10 cellular contexts compared by ENCODE assay signal in the genomic region with DNA sequence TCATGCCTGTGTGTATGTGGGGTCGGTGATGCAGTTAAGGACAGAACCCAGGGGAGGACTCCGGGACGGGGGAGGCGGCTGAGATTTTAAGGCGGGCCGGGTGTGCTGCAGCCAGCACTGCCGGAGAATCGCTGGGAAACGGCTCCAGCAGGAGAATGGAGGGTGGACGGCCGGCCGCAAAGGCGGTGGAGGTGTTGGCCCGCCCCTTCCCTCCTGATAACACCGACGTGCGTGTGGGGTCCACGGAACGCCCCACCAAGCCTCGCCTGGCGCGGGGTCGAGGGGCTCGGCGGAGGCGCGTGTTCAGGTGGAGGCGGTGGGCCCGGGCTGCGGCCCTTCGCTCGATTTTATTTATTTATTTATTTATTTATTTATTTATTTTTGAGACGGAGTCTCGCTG. TPM values are rescaled to one million over a fixed set of nuclear protein-coding genes. Genes with fewer than 3 reads are reported as not detected.
DNase-seq lines count a peak whose midpoint lies in the region; ATAC-seq, FAIRE-seq and TF ChIP-seq lines count a peak whose summit lies in the region.
"Had no signal": no experiment of that assay in that cellular context is flagged by ENCODE, and none has a peak within 500 bp of the region (broad histone marks: within the 10 kb centered on the region; RNA-seq: fewer than 3 reads in every experiment).

No MANE protein-coding gene starts in this region.

- FAIRE-seq in A549 (lab: Jason Lieb, UNC) = no peak

- peaks cover 7% of the 10 kb centered on the region for H3K9me3 Mint-ChIP-seq in nephron progenitor cell

- TF ChIP-seq POLR2A in A549 (IDR thresholded peaks at IDR 0.05; ENCODE audit: low read length) = no peak

- CTCF ChIA-PET in A549 (lab: Yijun Ruan, JAX) (interaction anchor here (0.6 to 5.5 kb wide), 31 partner anchors 8 to 1610 kb away, joined by 3 to 52 read pairs (median 4); a partner anchor contains a TSS), GM10248 (lab: Yijun Ruan, JAX) (interaction anchor here (0.7 to 8.2 kb wide), 19 partner anchors 10 to 535 kb away, joined by 3 to 105 read pairs (median 4); a partner anchor contains a TSS)

- peak overlapping the region; percentile 61 for H3K4me2 ChIP-seq in A549

- H3K4me1 ChIP-seq in A549 (no peaks in the 10 kb centered on the region), HUES6 (ENCODE audit: control insufficient read depth, insufficient read depth, low read length) (peaks cover 3% of the 10 kb centered on the region; the same call in 1 of the 2 replicates), colonic mucosa (no peaks in the 10 kb centered on the region)

- TF ChIP-seq EP300 in A549 (IDR thresholded peaks at IDR 0.05) = no peak

- H3K9me3 ChIP-seq in A549 = no peaks in the 10 kb centered on the region
- H3K9me3 ChIP-seq in HUES6 (ENCODE audit: control insufficient read depth, insufficient read depth, low read depth, low read length) = no peaks in the 10 kb centered on the region
- H3K9me3 ChIP-seq in colonic mucosa = no peaks in the 10 kb centered on the region

- POLR2A ChIA-PET in A549 (lab: Yijun Ruan, JAX) (interaction anchor here (1.2 to 1.8 kb wide), 4 partner anchors 17 to 485 kb away, joined by 4 to 12 read pairs (median 6); a partner anchor contains a TSS), GM10248 (lab: Yijun Ruan, JAX) (interaction anchor here (1.0 kb wide), 1 partner anchor 10 kb away, joined by 3 read pairs; no protein-coding TSS in a partner anchor)

- intact Hi-C loops in colonic mucosa (cut with DNase I) = loop anchor here (5.0 kb wide), 1 partner anchor 460 kb away; no protein-coding TSS in a partner anchor

- no peak overlapping the region for H3K27ac Mint-ChIP-seq in nephron progenitor cell

- H3K4me1 Mint-ChIP-seq in nephron progenitor cell = peaks cover 10% of the 10 kb centered on the region

- H3K4me3 ChIP-seq in A549 = peak overlapping the region; percentile 58
- H3K4me3 ChIP-seq in HUES6 (ENCODE audit: low read depth, low read length) = peak overlapping the region; percentile 70; the same call in 1 of the 2 replicates
- H3K4me3 ChIP-seq in colonic mucosa = peak overlapping the region; percentile 84

- no peak for DNase-seq in A549 (ENCODE audit: low read depth in 1 of 2, low spot score in 1 of 2)
- DNase-seq in colonic mucosa = no peak
- no peak for DNase-seq in nephron progenitor cell
- DNase-seq in cortex of kidney (lab: John Stamatoyannopoulos, UW) = no peak
- no peak for DNase-seq in AG08395 (ENCODE audit: low spot score)
- no peak for DNase-seq in NCI-H82 treated with DMSO at 0.1 percent for 48 hours (lab: John Stamatoyannopoulos, UW; ENCODE audit: unreplicated experiment)
- DNase-seq in GM10248 (ENCODE audit: extremely low spot score) = no peak
- DNase-seq: DMS79 treated with DMSO at 0.1 percent for 48 hours had no signal

- H3K27ac ChIP-seq in A549 (peak overlapping the region; percentile 85 to 90; a peak in 5 of 6 replicates), HUES6 (ENCODE audit: low read depth, low read length) (no peak overlapping the region), colonic mucosa (peak overlapping the region; percentile 73)

- no peak for TF ChIP-seq RAD21 in A549 (conservative IDR thresholded peaks at IDR 0.05 in 1 of 2, IDR thresholded peaks at IDR 0.05 in 1 of 2)

- no peak for ATAC-seq in A549

- peaks cover 17% of the 10 kb centered on the region for H3K27me3 Mint-ChIP-seq in nephron progenitor cell (ENCODE audit: low read depth, poor library complexity)

- 91% methylated on average over 34 of the region's 34 CpGs for WGBS in A549 (ENCODE audit: missing lambda C conversion rate)

- H3K36me3 Mint-ChIP-seq in nephron progenitor cell (ENCODE audit: low read depth) = no peaks in the 10 kb centered on the region

- H3K4me3 Mint-ChIP-seq in nephron progenitor cell = peak overlapping the region; percentile 81

- H3K9ac ChIP-seq in HUES6 (ENCODE audit: low read length) (no peak overlapping the region), colonic mucosa (ENCODE audit: low read depth in 2 of 2, low read length in 2 of 2) (peak overlapping the region in 1 of 2 donors; percentile 12)

- H3K36me3 ChIP-seq in HUES6 (ENCODE audit: control insufficient read depth, insufficient read depth, low read length) (no peaks in the 10 kb centered on the region), colonic mucosa (no peaks in the 10 kb centered on the region)

- H3K27me3 ChIP-seq in HUES6 (ENCODE audit: control insufficient read depth, insufficient read depth, low read length) = no peaks in the 10 kb centered on the region
- no peaks in the 10 kb centered on the region for H3K27me3 ChIP-seq in colonic mucosa

- TF ChIP-seq CTCF in A549 (IDR thresholded peaks at IDR 0.05) = no peak
- TF ChIP-seq CTCF in colonic mucosa (IDR thresholded peaks at IDR 0.05) = no peak
- no peak for TF ChIP-seq CTCF in nephron progenitor cell (IDR thresholded peaks at IDR 0.05)
- TF ChIP-seq CTCF in GM10248 (IDR thresholded peaks at IDR 0.05; ENCODE audit: control extremely low read depth, extremely low read depth, low read depth, missing control alignments) = no peak

TF ChIP-seq in A549, 52 proteins besides CTCF, POLR2A, EP300 and RAD21:
- TF ChIP-seq MAZ (IDR thresholded peaks at IDR 0.05; ENCODE audit: borderline replicate concordance, low read depth, low read length) = no peak
- no peak for TF ChIP-seq ESRRA (IDR thresholded peaks at IDR 0.05; ENCODE audit: borderline replicate concordance, low read length)
- no peak for TF ChIP-seq EHF (CRISPR knock-in tag; IDR thresholded peaks at IDR 0.05)
- no peak for TF ChIP-seq RARB (CRISPR knock-in tag; IDR thresholded peaks at IDR 0.05)
- no peak for TF ChIP-seq MAFK (IDR thresholded peaks at IDR 0.05; ENCODE audit: partially characterized antibody)
- TF ChIP-seq JUN (IDR thresholded peaks at IDR 0.05) = no peak
- no peak for TF ChIP-seq ZNF302 (CRISPR knock-in tag; IDR thresholded peaks at IDR 0.05)
- TF ChIP-seq NFE2L2 (conservative IDR thresholded peaks at IDR 0.05; ENCODE audit: low read length) = no peak
- TF ChIP-seq, protein P1, sequence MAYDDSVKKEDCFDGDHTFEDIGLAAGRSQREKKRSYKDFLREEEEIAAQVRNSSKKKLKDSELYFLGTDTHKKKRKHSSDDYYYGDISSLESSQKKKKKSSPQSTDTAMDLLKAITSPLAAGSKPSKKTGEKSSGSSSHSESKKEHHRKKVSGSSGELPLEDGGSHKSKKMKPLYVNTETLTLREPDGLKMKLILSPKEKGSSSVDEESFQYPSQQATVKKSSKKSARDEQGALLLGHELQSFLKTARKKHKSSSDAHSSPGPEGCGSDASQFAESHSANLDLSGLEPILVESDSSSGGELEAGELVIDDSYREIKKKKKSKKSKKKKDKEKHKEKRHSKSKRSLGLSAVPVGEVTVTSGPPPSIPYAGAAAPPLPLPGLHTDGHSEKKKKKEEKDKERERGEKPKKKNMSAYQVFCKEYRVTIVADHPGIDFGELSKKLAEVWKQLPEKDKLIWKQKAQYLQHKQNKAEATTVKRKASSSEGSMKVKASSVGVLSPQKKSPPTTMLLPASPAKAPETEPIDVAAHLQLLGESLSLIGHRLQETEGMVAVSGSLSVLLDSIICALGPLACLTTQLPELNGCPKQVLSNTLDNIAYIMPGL (CRISPR knock-in tag; IDR thresholded peaks at IDR 0.05; ENCODE audit: borderline replicate concordance) = no peak
- no peak for TF ChIP-seq MYC (IDR thresholded peaks at IDR 0.05; ENCODE audit: borderline replicate concordance, low read length)
- TF ChIP-seq, protein P2, sequence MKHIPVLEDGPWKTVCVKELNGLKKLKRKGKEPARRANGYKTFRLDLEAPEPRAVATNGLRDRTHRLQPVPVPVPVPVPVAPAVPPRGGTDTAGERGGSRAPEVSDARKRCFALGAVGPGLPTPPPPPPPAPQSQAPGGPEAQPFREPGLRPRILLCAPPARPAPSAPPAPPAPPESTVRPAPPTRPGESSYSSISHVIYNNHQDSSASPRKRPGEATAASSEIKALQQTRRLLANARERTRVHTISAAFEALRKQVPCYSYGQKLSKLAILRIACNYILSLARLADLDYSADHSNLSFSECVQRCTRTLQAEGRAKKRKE (CRISPR knock-in tag; IDR thresholded peaks at IDR 0.05; ENCODE audit: low read depth) = no peak
- TF ChIP-seq CEBPB (IDR thresholded peaks at IDR 0.05) = no peak
TF ChIP-seq in A549: peak in this region for 0.

RNA-seq across cellular contexts. Expression of a gene that starts 0.6 kb away (rescaled TPM):
- polyA plus RNA-seq in A549 (2011; rRNA removed) (0.17 and 0.21 TPM in 2 replicates), A549 (2017; fragmentation: RNase III; extraction: RNeasy Plus Mini Kit Qiagen cat#74134 plus additional on column Dnase treatment) (0.08 to 0.21 TPM (median 0.13 TPM) in 3 replicates)
- 0.04 and 0.08 TPM in 2 replicates for polyA plus RNA-seq in A549 (2012; cell fraction: cytosol; rRNA removed)
- polyA plus RNA-seq in A549 (2012; cell fraction: nucleus; rRNA removed) = 0.07 and 0.09 TPM in 2 replicates
- polyA minus RNA-seq in A549 (2011; rRNA and poly(A)+ RNA removed) = 0.08 and 0.58 TPM in 2 replicates
- total RNA-seq in colonic mucosa = under 1 TPM; 0.17 to 0.45 TPM

RNA-seq across cellular contexts. Expression of a gene that starts 13.8 kb away (rescaled TPM):
- polyA plus RNA-seq in A549 (2011; rRNA removed) (not detected in 2 replicates), A549 (2017; fragmentation: RNase III; extraction: RNeasy Plus Mini Kit Qiagen cat#74134 plus additional on column Dnase treatment) (not detected in 3 replicates)
- not detected in 2 replicates for polyA plus RNA-seq in A549 (2012; cell fraction: cytosol; rRNA removed)
- polyA plus RNA-seq in A549 (2012; cell fraction: nucleus; rRNA removed) = not detected in 2 replicates
- not detected in 2 replicates for polyA minus RNA-seq in A549 (2011; rRNA and poly(A)+ RNA removed)
- not detected for total RNA-seq in colonic mucosa
- total RNA-seq: subcutaneous adipose tissue had no signal

RNA-seq across cellular contexts. Expression of a gene that starts 17.3 kb away (rescaled TPM):
- 3.2 and 3.5 TPM in 2 replicates for polyA plus RNA-seq in A549 (2011; rRNA removed)
- 6.5 and 8.8 TPM in 2 replicates for polyA plus RNA-seq in A549 (2012; cell fraction: cytosol; rRNA removed)
- 32.7 and 40.9 TPM in 2 replicates for polyA plus RNA-seq in A549 (2012; cell fraction: nucleus; rRNA removed)
- polyA plus RNA-seq in A549 (2017; fragmentation: RNase III; extraction: RNeasy Plus Mini Kit Qiagen cat#74134 plus additional on column Dnase treatment) = 6.0 to 7.4 TPM (median 6.1 TPM) in 3 replicates
- polyA minus RNA-seq in A549 (2011; rRNA and poly(A)+ RNA removed) = 5.9 and 8.1 TPM in 2 replicates
- 10 to 100 TPM in 1 of 2 donors, 1 to 10 TPM in 1; 5.5 to 13.2 TPM for total RNA-seq in colonic mucosa

RNA-seq across cellular contexts. Expression of a gene that starts 30.0 kb away (rescaled TPM):
- 8.3 and 14.2 TPM in 2 replicates for polyA plus RNA-seq in A549 (2011; rRNA removed)
- polyA plus RNA-seq in A549 (2012; cell fraction: cytosol; rRNA removed) = 21.4 and 32.6 TPM in 2 replicates
- polyA plus RNA-seq in A549 (2012; cell fraction: nucleus; rRNA removed) = 87.9 and 95.6 TPM in 2 replicates
- 68.7 to 81.0 TPM (median 75.1 TPM) in 3 replicates for polyA plus RNA-seq in A549 (2017; fragmentation: RNase III; extraction: RNeasy Plus Mini Kit Qiagen cat#74134 plus additional on column Dnase treatment)
- 20.4 and 24.0 TPM in 2 replicates for polyA minus RNA-seq in A549 (2011; rRNA and poly(A)+ RNA removed)
- 10 to 100 TPM; 10.9 to 34.2 TPM for total RNA-seq in colonic mucosa

RNA-seq across cellular contexts. Expression of a gene that starts 41.0 kb away (rescaled TPM):
- polyA plus RNA-seq in A549 (2011; rRNA removed) (0.07 and 0.09 TPM in 2 replicates), A549 (2017; fragmentation: RNase III; extraction: RNeasy Plus Mini Kit Qiagen cat#74134 plus additional on column Dnase treatment) (0.20 to 0.46 TPM (median 0.41 TPM) in 3 replicates)
- 0.11 and 0.12 TPM in 2 replicates for polyA plus RNA-seq in A549 (2012; cell fraction: cytosol; rRNA removed)
- 0.71 and 2.2 TPM in 2 replicates for polyA plus RNA-seq in A549 (2012; cell fraction: nucleus; rRNA removed)
- polyA minus RNA-seq in A549 (2011; rRNA and poly(A)+ RNA removed) = 0.12 TPM in 1 of 2 replicates, not detected in the other
- under 1 TPM; 0.20 to 0.21 TPM for total RNA-seq in colonic mucosa
- total RNA-seq: subcutaneous adipose tissue had no signal
